16 cellular contexts compared by ENCODE assay signal in genomic region chr19:18666304-18666703, GRCh38.
"Had no signal": no experiment of that assay in that cellular context is flagged by ENCODE, and none has a peak within 500 bp of the region (broad histone marks: within the 10 kb centered on the region; RNA-seq: fewer than 3 reads in every experiment).

No MANE protein-coding gene starts in this region.

- H3K9me3 Mint-ChIP-seq: activated CD4-positive, alpha-beta T cell treated with anti-CD3 and anti-CD28 coated beads, Interleukin-2, amount 10 ng/mL, durations not matched to agents 24 days and 14 days; activated T-helper 2 cell treated with anti-CD3 and anti-CD28 coated beads, Interferon-gamma antibody, Interleukin-2, Interleukin-4, amounts not matched to agents 10 μg/mL and 5 μg/mL and 100 μg/mL, durations not matched to agents 14 hours and 24 hours and 36 hours; brain; nephron had no signal

- H3K27ac ChIP-seq: adrenal gland had no signal

- ATAC-seq: left colon, T-helper 17 cell, WTC11 had no signal

- DNase-seq: activated CD4-positive, alpha-beta T cell treated with anti-CD3 and anti-CD28 coated beads, Interleukin-2, amount 10 ng/mL, durations not matched to agents 24 days and 14 days; activated naive CD4-positive, alpha-beta T cell treated with anti-CD3 and anti-CD28 coated beads, Interleukin-2, amount 50 U/mL, for 16 hours; adrenal gland; cerebellar nuclear complex; foreskin melanocyte; heart left ventricle; left colon; mammary epithelial cell; stimulated activated CD4-positive, alpha-beta T cell treated with anti-CD3 and anti-CD28 coated beads, Interleukin-4, amount 100 ng/mL, for 1 hour; stimulated activated CD8-positive, alpha-beta memory T cell treated with anti-CD3 and anti-CD28 coated beads, Interleukin-4, amount 100 ng/mL, for 48 hours; T-helper 17 cell had no signal

- H3K4me3 Mint-ChIP-seq: activated CD4-positive, alpha-beta T cell treated with anti-CD3 and anti-CD28 coated beads, Interleukin-2, amount 10 ng/mL, durations not matched to agents 24 days and 14 days; brain; nephron; T-helper 17 cell; WTC11 had no signal

- H3K27me3 ChIP-seq: adrenal gland, heart left ventricle had no signal

- H3K27me3 Mint-ChIP-seq: activated CD4-positive, alpha-beta T cell treated with anti-CD3 and anti-CD28 coated beads, Interleukin-2, amount 10 ng/mL, durations not matched to agents 24 days and 14 days; brain; T-helper 17 cell had no signal

- H3K9me3 ChIP-seq: adrenal gland, heart left ventricle, prostate gland had no signal

- H3K4me3 ChIP-seq: adrenal gland, heart left ventricle, prostate gland had no signal

- H3K4me1 ChIP-seq: prostate gland had no signal

- H3K4me1 Mint-ChIP-seq: brain had no signal

- H3K27ac Mint-ChIP-seq: activated CD4-positive, alpha-beta T cell treated with anti-CD3 and anti-CD28 coated beads, Interleukin-2, amount 10 ng/mL, durations not matched to agents 24 days and 14 days; activated T-helper 2 cell treated with anti-CD3 and anti-CD28 coated beads, Interferon-gamma antibody, Interleukin-2, Interleukin-4, amounts not matched to agents 10 μg/mL and 5 μg/mL and 100 μg/mL, durations not matched to agents 14 hours and 24 hours and 36 hours; brain; nephron; T-helper 17 cell; WTC11 had no signal
